ENCODE assay signal across 8 cellular contexts in genomic region chr1:229270547-229271447, GRCh38. TPM values are rescaled to one million over a fixed set of nuclear protein-coding genes. Genes with fewer than 3 reads are reported as not detected.
DNase-seq lines count a peak whose midpoint lies in the region; ATAC-seq and TF ChIP-seq lines count a peak whose summit lies in the region.

A gene with protein sequence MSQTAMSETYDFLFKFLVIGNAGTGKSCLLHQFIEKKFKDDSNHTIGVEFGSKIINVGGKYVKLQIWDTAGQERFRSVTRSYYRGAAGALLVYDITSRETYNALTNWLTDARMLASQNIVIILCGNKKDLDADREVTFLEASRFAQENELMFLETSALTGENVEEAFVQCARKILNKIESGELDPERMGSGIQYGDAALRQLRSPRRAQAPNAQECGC (plus strand): TSS chr1:229271111. CDS start chr1:229271340, 229 bp downstream.

- peak; percentile 86 for ATAC-seq in GM21717 (IDR thresholded peaks at IDR 0.05; ENCODE audit: unreplicated experiment)
- peak; percentile 94 for ATAC-seq in gastroesophageal sphincter

- no peak for TF ChIP-seq CTCF in gastroesophageal sphincter (IDR thresholded peaks at IDR 0.05)

- H3K4me1 ChIP-seq in gastroesophageal sphincter, result peaks cover 6 to 68% (median 29%) of the 10 kb centered on the region in 3 donors

- peak; percentile 12 for DNase-seq in DMS79 (lab: John Stamatoyannopoulos, UW)
- peak; percentile 81 for DNase-seq in KG1 (lab: John Stamatoyannopoulos, UW)
- peak; percentile 81 for DNase-seq in SK-N-DZ (ENCODE audit: low spot score)
- DNase-seq in activated naive CD4-positive, alpha-beta T cell treated with anti-CD3 and anti-CD28 coated beads, Interleukin-2, amount 10 ng/mL, durations not matched to agents 7 days and 5 days, result peak; percentile 80
- DNase-seq in nucleus accumbens (lab: John Stamatoyannopoulos, UW), result peak in 55 of 56 donors; percentile 14 to 92 (median 72)
- peak in 46 of 49 donors; percentile 43 to 93 (median 76) for DNase-seq in substantia nigra (lab: John Stamatoyannopoulos, UW)

- CTCF ChIA-PET in activated naive CD4-positive, alpha-beta T cell treated with anti-CD3 and anti-CD28 coated beads, Interleukin-2, amount 10 ng/mL, durations not matched to agents 7 days and 5 days (lab: Charles Lee), result interaction anchor here (1.2 kb wide), 1 partner anchor 12 kb away, joined by 5 read pairs; no protein-coding TSS in a partner anchor

- peak; percentile 82 to 83 for TF ChIP-seq POLR2A in gastroesophageal sphincter (IDR thresholded peaks at IDR 0.05)

- peak within 1 kb of the TSS; percentile 82 for H3K27ac Mint-ChIP-seq in activated naive CD4-positive, alpha-beta T cell treated with anti-CD3 and anti-CD28 coated beads, Interleukin-2, amount 10 ng/mL, durations not matched to agents 7 days and 5 days

- H3K4me1 Mint-ChIP-seq in activated naive CD4-positive, alpha-beta T cell treated with anti-CD3 and anti-CD28 coated beads, Interleukin-2, amount 10 ng/mL, durations not matched to agents 7 days and 5 days, result peaks cover 36% of the 10 kb centered on the region

- peak within 1 kb of the TSS; percentile 71 to 95 (median 94) for H3K27ac ChIP-seq in gastroesophageal sphincter
- H3K27ac ChIP-seq in substantia nigra (ENCODE audit: low read depth, low read length, poor library complexity, severe bottlenecking), result peak within 1 kb of the TSS; percentile 87

- H3K27me3 ChIP-seq in gastroesophageal sphincter, result no peaks in the 10 kb centered on the region

- peaks cover 7% of the 10 kb centered on the region for H3K27me3 Mint-ChIP-seq in activated naive CD4-positive, alpha-beta T cell treated with anti-CD3 and anti-CD28 coated beads, Interleukin-2, amount 10 ng/mL, durations not matched to agents 7 days and 5 days

- peaks cover 19% of the 10 kb centered on the region for H3K36me3 Mint-ChIP-seq in activated naive CD4-positive, alpha-beta T cell treated with anti-CD3 and anti-CD28 coated beads, Interleukin-2, amount 10 ng/mL, durations not matched to agents 7 days and 5 days

- peak within 1 kb of the TSS; percentile 93 for H3K4me3 Mint-ChIP-seq in activated naive CD4-positive, alpha-beta T cell treated with anti-CD3 and anti-CD28 coated beads, Interleukin-2, amount 10 ng/mL, durations not matched to agents 7 days and 5 days

- peak within 1 kb of the TSS; percentile 84 to 96 for H3K4me3 ChIP-seq in gastroesophageal sphincter

- TF ChIP-seq EP300 in gastroesophageal sphincter (IDR thresholded peaks at IDR 0.05), result no peak

- WGBS in gastroesophageal sphincter (ENCODE audit: low coverage in 1 of 2), 2 donors, result 64 to 72% methylated on average over 5 to 10 of the region's 95 CpGs

- H3K9me3 ChIP-seq in gastroesophageal sphincter, result peaks cover 0 to 10% (median 0%) of the 10 kb centered on the region in 3 donors

- peaks cover 7% of the 10 kb centered on the region for H3K9me3 Mint-ChIP-seq in activated naive CD4-positive, alpha-beta T cell treated with anti-CD3 and anti-CD28 coated beads, Interleukin-2, amount 10 ng/mL, durations not matched to agents 7 days and 5 days

- peaks cover 0 to 4% of the 10 kb centered on the region in 2 donors for H3K36me3 ChIP-seq in gastroesophageal sphincter

RNA-seq across cellular contexts. Expression of the gene that starts here (rescaled TPM):
- 27.8 and 30.4 TPM in 2 replicates for polyA plus RNA-seq in SK-N-DZ (2014; cell fraction: cytosol; rRNA removed)
- 18.3 and 22.9 TPM in 2 replicates for polyA plus RNA-seq in SK-N-DZ (2014; cell fraction: nucleus; rRNA removed)
- 100 to 1,000 TPM in 3 of 4 donors, 10 to 100 TPM in 1; 69.3 to 136 (median 116) TPM for total RNA-seq in gastroesophageal sphincter

Comparison
In these comparisons a context has a peak if more than half of its experiments do, and no peak if none do; other contexts are left out.
1. Peak in every context shown above with its lines: DNase-seq, ATAC-seq, H3K4me3 ChIP-seq and H3K27ac ChIP-seq.
2. DNase-seq: peak in every context shown above with its lines; median percentile 81 in KG1; 81 in SK-N-DZ; 80 in activated naive CD4-positive, alpha-beta T cell treated with anti-CD3 and anti-CD28 coated beads, Interleukin-2, amount 10 ng/mL, durations not matched to agents 7 days and 5 days; 76 in substantia nigra; 72 in nucleus accumbens; 12 in DMS79.